20 cellular contexts compared by ENCODE assay signal in genomic region chr2:130878316-130878715, GRCh38. TPM values are rescaled to one million over a fixed set of nuclear protein-coding genes. Genes with fewer than 3 reads are reported as not detected.
"Had no signal": no experiment of that assay in that cellular context is flagged by ENCODE, and none has a peak within 500 bp of the region (broad histone marks: within the 10 kb centered on the region; RNA-seq: fewer than 3 reads in every experiment).

No MANE protein-coding gene starts in this region.

- ATAC-seq: activated naive CD4-positive, alpha-beta T cell treated with anti-CD3 and anti-CD28 coated beads, Interleukin-2, amount 50 U/mL, for 72 hours; gastrocnemius medialis; heart left ventricle; naive thymus-derived CD4-positive, alpha-beta T cell had no signal

- H3K4me3 Mint-ChIP-seq: activated CD4-positive, alpha-beta memory T cell treated with anti-CD3 and anti-CD28 coated beads, Interleukin-2, amount 10 ng/mL, durations not matched to agents 7 days and 5 days; activated CD4-positive, alpha-beta T cell treated with anti-CD3 and anti-CD28 coated beads, Interleukin-2, amount 10 ng/mL, durations not matched to agents 24 days and 14 days; activated T-helper 1 cell treated with anti-CD3 and anti-CD28 coated beads, Interleukin-12 subunit alpha, Interleukin-12 subunit beta, Interleukin-2, Interleukin-4 antibody, amounts not matched to agents 30 ng/mL and 10 ng/mL and 1 ng/mL, durations not matched to agents 14 hours and 24 hours and 36 hours; brain; naive thymus-derived CD4-positive, alpha-beta T cell; neural crest cell; T-helper 1 cell treated with Interleukin-12 subunit alpha and Interleukin-12 subunit beta and Interleukin-4 antibody, amounts not matched to agents 30 μg/mL and 1 μg/mL, for 36 hours had no signal

- DNase-seq: activated CD4-positive, alpha-beta memory T cell treated with anti-CD3 and anti-CD28 coated beads, Interleukin-2, amount 10 ng/mL, durations not matched to agents 7 days and 5 days; activated CD4-positive, alpha-beta T cell treated with anti-CD3 and anti-CD28 coated beads, Interleukin-2, amount 10 ng/mL, durations not matched to agents 24 days and 14 days; central memory CD4-positive, alpha-beta T cell; dermis blood vessel endothelial cell; effector memory CD4-positive, alpha-beta T cell; esophagus squamous epithelium; gastrocnemius medialis; heart left ventricle; kidney; mesendoderm; naive thymus-derived CD4-positive, alpha-beta T cell; stimulated activated CD4-positive, alpha-beta T cell treated with anti-CD3 and anti-CD28 coated beads, Interleukin-4, amount 100 ng/mL, for 24 hours; stimulated activated naive CD4-positive, alpha-beta T cell treated with Interleukin-2 at 50 U/mL for 16 hours; thyroid gland had no signal

- H3K9me3 Mint-ChIP-seq: activated CD4-positive, alpha-beta memory T cell treated with anti-CD3 and anti-CD28 coated beads, Interleukin-2, amount 10 ng/mL, durations not matched to agents 7 days and 5 days; activated CD4-positive, alpha-beta T cell treated with anti-CD3 and anti-CD28 coated beads, Interleukin-2, amount 10 ng/mL, durations not matched to agents 24 days and 14 days; activated T-helper 1 cell treated with anti-CD3 and anti-CD28 coated beads, Interleukin-12 subunit alpha, Interleukin-12 subunit beta, Interleukin-2, Interleukin-4 antibody, amounts not matched to agents 30 ng/mL and 10 ng/mL and 1 ng/mL, durations not matched to agents 14 hours and 24 hours and 36 hours; T-helper 1 cell treated with Interleukin-12 subunit alpha and Interleukin-12 subunit beta and Interleukin-4 antibody, amounts not matched to agents 30 μg/mL and 1 μg/mL, for 36 hours had no signal

- H3K36me3 Mint-ChIP-seq: activated naive CD4-positive, alpha-beta T cell treated with anti-CD3 and anti-CD28 coated beads, Interleukin-2, amount 50 U/mL, for 72 hours; brain; naive thymus-derived CD4-positive, alpha-beta T cell had no signal

- H3K4me1 Mint-ChIP-seq: activated CD4-positive, alpha-beta memory T cell treated with anti-CD3 and anti-CD28 coated beads, Interleukin-2, amount 10 ng/mL, durations not matched to agents 7 days and 5 days; naive thymus-derived CD4-positive, alpha-beta T cell had no signal

- H3K27ac Mint-ChIP-seq: activated CD4-positive, alpha-beta memory T cell treated with anti-CD3 and anti-CD28 coated beads, Interleukin-2, amount 10 ng/mL, durations not matched to agents 7 days and 5 days; activated CD4-positive, alpha-beta T cell treated with anti-CD3 and anti-CD28 coated beads, Interleukin-2, amount 10 ng/mL, durations not matched to agents 24 days and 14 days; activated naive CD4-positive, alpha-beta T cell treated with anti-CD3 and anti-CD28 coated beads, Interleukin-2, amount 50 U/mL, for 72 hours; activated T-helper 1 cell treated with anti-CD3 and anti-CD28 coated beads, Interleukin-12 subunit alpha, Interleukin-12 subunit beta, Interleukin-2, Interleukin-4 antibody, amounts not matched to agents 30 ng/mL and 10 ng/mL and 1 ng/mL, durations not matched to agents 14 hours and 24 hours and 36 hours; naive thymus-derived CD4-positive, alpha-beta T cell; T-helper 1 cell treated with Interleukin-12 subunit alpha and Interleukin-12 subunit beta and Interleukin-4 antibody, amounts not matched to agents 30 μg/mL and 1 μg/mL, for 36 hours had no signal

RNA-seq across cellular contexts. Expression of gene ARHGEF4, which starts 41.6 kb away (rescaled TPM):
- total RNA-seq: endothelial cell of umbilical vein had no signal
